In genomic region chr12:3897400-3897910, GRCh38 we compare ENCODE assay signal across 10 cellular contexts. TPM values are rescaled to one million over a fixed set of nuclear protein-coding genes. Genes with fewer than 3 reads are reported as not detected.
A peak's percentile ranks its signal among the peaks of the same experiment; 100 is the strongest.
DNase-seq lines count a peak whose midpoint lies in the region; ATAC-seq and TF ChIP-seq lines count a peak whose summit lies in the region.
"Had no signal": no experiment of that assay in that cellular context is flagged by ENCODE, and none has a peak within 500 bp of the region (broad histone marks: within the 10 kb centered on the region; RNA-seq: fewer than 3 reads in every experiment).

No MANE protein-coding gene starts in this region.

- WGBS in hepatocyte (ENCODE audit: low lambda C conversion rate, missing lambda C conversion rate) = 83% methylated on average over 5 of the region's 5 CpGs

- H3K27ac Mint-ChIP-seq in CD4-positive, alpha-beta memory T cell = peak overlapping the region in 5 of 7 donors; percentile 95 to 99 (median 97)
- peak overlapping the region; percentile 91 for H3K27ac Mint-ChIP-seq in activated naive CD8-positive, alpha-beta T cell treated with anti-CD3 and anti-CD28 coated beads, Interleukin-2, amount 10 ng/mL, durations not matched to agents 7 days and 5 days

- TF ChIP-seq CTCF in Loucy (conservative IDR thresholded peaks at IDR 0.05; ENCODE audit: low read length) = no peak
- no peak for TF ChIP-seq CTCF in neutrophil (IDR thresholded peaks at IDR 0.05)
- TF ChIP-seq CTCF in hepatocyte (IDR thresholded peaks at IDR 0.05; ENCODE audit: poor library complexity) = no peak

- peaks cover 0 to 40% (median 19%) of the 10 kb centered on the region in 4 donors for H3K4me1 Mint-ChIP-seq in CD4-positive, alpha-beta memory T cell
- H3K4me1 Mint-ChIP-seq in activated naive CD8-positive, alpha-beta T cell treated with anti-CD3 and anti-CD28 coated beads, Interleukin-2, amount 10 ng/mL, durations not matched to agents 7 days and 5 days = peaks cover 31% of the 10 kb centered on the region

- ATAC-seq in activated naive CD8-positive, alpha-beta T cell treated with anti-CD3 and anti-CD28 coated beads, Interleukin-2, amount 10 ng/mL, durations not matched to agents 7 days and 5 days (ENCODE audit: low read depth) = peak; percentile 79
- ATAC-seq in GM18498 (IDR thresholded peaks at IDR 0.05; ENCODE audit: unreplicated experiment) (no peak), HG03571 (IDR thresholded peaks at IDR 0.05; ENCODE audit: unreplicated experiment) (no peak)

- no peaks in the 10 kb centered on the region for H3K27me3 Mint-ChIP-seq in CD4-positive, alpha-beta memory T cell
- H3K27me3 Mint-ChIP-seq in activated naive CD8-positive, alpha-beta T cell treated with anti-CD3 and anti-CD28 coated beads, Interleukin-2, amount 10 ng/mL, durations not matched to agents 7 days and 5 days = no peaks in the 10 kb centered on the region

- peak overlapping the region; percentile 61 to 88 (median 81) for H3K4me3 Mint-ChIP-seq in CD4-positive, alpha-beta memory T cell
- peak overlapping the region; percentile 62 for H3K4me3 Mint-ChIP-seq in activated naive CD8-positive, alpha-beta T cell treated with anti-CD3 and anti-CD28 coated beads, Interleukin-2, amount 10 ng/mL, durations not matched to agents 7 days and 5 days

- H3K4me2 ChIP-seq in Loucy (ENCODE audit: low read depth, low read length, poor library complexity, severe bottlenecking) = peak overlapping the region; percentile 55
- no peak overlapping the region for H3K4me2 ChIP-seq in hepatocyte

- peak overlapping the region; percentile 22 for H3K9ac ChIP-seq in Loucy (ENCODE audit: low read depth, low read length, poor library complexity, severe bottlenecking)

- H2AFZ ChIP-seq in Loucy (ENCODE audit: low read length) (0 out of 2 replicates have a peak overlapping the region, but pooled peaks have one; percentile 11), hepatocyte (no peak overlapping the region)

- H3K27me3 ChIP-seq in CD4-positive, alpha-beta memory T cell (ENCODE audit: insufficient read depth, low read length) = no peaks in the 10 kb centered on the region
- H3K27me3 ChIP-seq in Loucy (ENCODE audit: insufficient read depth, low read length, poor library complexity, severe bottlenecking) (no peaks in the 10 kb centered on the region), neutrophil (no peaks in the 10 kb centered on the region), hepatocyte (no peaks in the 10 kb centered on the region)

- H3K79me2 ChIP-seq in Loucy (ENCODE audit: insufficient read depth, low read length) (no peaks in the 10 kb centered on the region), hepatocyte (no peaks in the 10 kb centered on the region)

- peak overlapping the region in 1 of 2 donors; percentile 17 for H3K4me3 ChIP-seq in CD4-positive, alpha-beta memory T cell (ENCODE audit: low read length in 2 of 2)
- H3K4me3 ChIP-seq in Loucy (ENCODE audit: low read length, poor library complexity, severe bottlenecking) (peak overlapping the region; percentile 30), neutrophil (ENCODE audit: low read depth in 1 of 2, low read length in 1 of 2) (no peak overlapping the region), hepatocyte (no peak overlapping the region)

- H3K9me3 ChIP-seq in CD4-positive, alpha-beta memory T cell (ENCODE audit: control insufficient read depth in 1 of 2, low read length in 2 of 2) = no peaks in the 10 kb centered on the region
- H3K9me3 ChIP-seq in Loucy (ENCODE audit: insufficient read depth, low read depth, low read length) (no peaks in the 10 kb centered on the region), neutrophil (no peaks in the 10 kb centered on the region), hepatocyte (ENCODE audit: low read depth) (no peaks in the 10 kb centered on the region)

- H3K9me2 ChIP-seq in Loucy (replicated peaks; ENCODE audit: low read depth, low read length) = no peaks in the 10 kb centered on the region
- no peaks in the 10 kb centered on the region for H3K9me2 ChIP-seq in hepatocyte (replicated peaks; ENCODE audit: insufficient read depth)

- CTCF ChIA-PET in CD4-positive, alpha-beta memory T cell (lab: Charles Lee; ENCODE audit: partially characterized antibody) = interaction anchor here (0.7 to 4.8 kb wide), 20 partner anchors 7 to 379 kb away, joined by 3 to 63 read pairs (median 5); no protein-coding TSS in a partner anchor

- POLR2A ChIA-PET in CD4-positive, alpha-beta memory T cell (lab: Charles Lee; ENCODE audit: partially characterized antibody) = interaction anchor here (0.8 to 5.9 kb wide), 27 partner anchors 9 to 395 kb away, joined by 3 to 77 read pairs (median 6); partner anchors contain the start of genes CCND2 and PARP11
- POLR2A ChIA-PET in activated naive CD8-positive, alpha-beta T cell treated with anti-CD3 and anti-CD28 coated beads, Interleukin-2, amount 10 ng/mL, durations not matched to agents 7 days and 5 days (lab: Charles Lee) = interaction anchor here (0.6 to 2.3 kb wide), 12 partner anchors 9 to 374 kb away, joined by 3 to 17 read pairs (median 6); partner anchors contain the start of gene PARP11

- H3K36me3 Mint-ChIP-seq in CD4-positive, alpha-beta memory T cell = no peaks in the 10 kb centered on the region
- no peaks in the 10 kb centered on the region for H3K36me3 Mint-ChIP-seq in activated naive CD8-positive, alpha-beta T cell treated with anti-CD3 and anti-CD28 coated beads, Interleukin-2, amount 10 ng/mL, durations not matched to agents 7 days and 5 days

- peak; percentile 47 to 76 (median 70) for DNase-seq in CD4-positive, alpha-beta memory T cell
- no peak for DNase-seq in activated naive CD8-positive, alpha-beta T cell treated with anti-CD3 and anti-CD28 coated beads, Interleukin-2, amount 10 ng/mL, durations not matched to agents 7 days and 5 days
- DNase-seq in hepatocyte (ENCODE audit: low spot score) (no peak), cardiac septum (ENCODE audit: low spot score) (no peak)
- DNase-seq: cortex of kidney, NCI-H1930 had no signal

- H3K4me1 ChIP-seq in CD4-positive, alpha-beta memory T cell (ENCODE audit: insufficient read depth, low read length) = peaks cover 89% of the 10 kb centered on the region
- H3K4me1 ChIP-seq in Loucy (ENCODE audit: insufficient read depth, low read length, poor library complexity, severe bottlenecking) (peaks cover 23% of the 10 kb centered on the region), neutrophil (ENCODE audit: control insufficient read depth in 1 of 2, insufficient read depth in 1 of 2, low read depth in 1 of 2, low read length in 1 of 2) (peaks cover 31 to 41% of the 10 kb centered on the region in 2 experiments), hepatocyte (ENCODE audit: insufficient read depth) (peaks cover 8% of the 10 kb centered on the region)

- no peaks in the 10 kb centered on the region for H3K9me3 Mint-ChIP-seq in CD4-positive, alpha-beta memory T cell
- no peaks in the 10 kb centered on the region for H3K9me3 Mint-ChIP-seq in activated naive CD8-positive, alpha-beta T cell treated with anti-CD3 and anti-CD28 coated beads, Interleukin-2, amount 10 ng/mL, durations not matched to agents 7 days and 5 days

- no peaks in the 10 kb centered on the region for H3F3A ChIP-seq in Loucy (ENCODE audit: low read depth)

- peak overlapping the region; percentile 61 for H3K27ac ChIP-seq in CD4-positive, alpha-beta memory T cell (ENCODE audit: low read depth, low read length)
- H3K27ac ChIP-seq in neutrophil (peak overlapping the region; percentile 75), hepatocyte (no peak overlapping the region)

- H3K36me3 ChIP-seq in CD4-positive, alpha-beta memory T cell (ENCODE audit: insufficient read depth, low read length) = no peaks in the 10 kb centered on the region
- H3K36me3 ChIP-seq in Loucy (ENCODE audit: insufficient read depth, low read length) (no peaks in the 10 kb centered on the region), neutrophil (no peaks in the 10 kb centered on the region), hepatocyte (replicated peaks; ENCODE audit: insufficient read depth, low read depth) (no peaks in the 10 kb centered on the region)

- intact Hi-C loops in CD4-positive, alpha-beta memory T cell (cut with micrococcal nuclease) = loop anchor here (1.0 to 2.0 kb wide), 6 partner anchors 8 to 65 kb away; no protein-coding TSS in a partner anchor
- intact Hi-C loops in cardiac septum (cut with DNase I) = no loop called here

- H4K20me1 ChIP-seq in Loucy (ENCODE audit: insufficient read depth, low read length, poor library complexity, severe bottlenecking) (no peaks in the 10 kb centered on the region), hepatocyte (ENCODE audit: insufficient read depth, poor library complexity, severe bottlenecking) (no peaks in the 10 kb centered on the region)

RNA-seq across cellular contexts. Expression of gene PARP11, which starts 24.3 kb away (rescaled TPM):
- total RNA-seq in CD4-positive, alpha-beta memory T cell = 10 to 100 TPM; 36.4 to 39.9 TPM
- polyA plus RNA-seq in CD4-positive, alpha-beta memory T cell = 1 to 10 TPM; 7.6 to 8.0 TPM
- 10 to 100 TPM; 40.2 to 40.7 TPM for total RNA-seq in activated naive CD8-positive, alpha-beta T cell treated with anti-CD3 and anti-CD28 coated beads, Interleukin-2, amount 10 ng/mL, durations not matched to agents 7 days and 5 days
- total RNA-seq in hepatocyte (5.9 and 9.4 TPM in 2 replicates), cardiac septum (6.8 TPM)
- polyA plus RNA-seq in hepatocyte = 3.1 and 6.1 TPM in 2 replicates

Comparison
In these comparisons a context has a peak if more than half of its experiments do, and no peak if none do; other contexts are left out.
1. DNase-seq: peak in CD4-positive, alpha-beta memory T cell (5 of 5); none in activated naive CD8-positive, alpha-beta T cell treated with anti-CD3 and anti-CD28 coated beads, Interleukin-2, amount 10 ng/mL, durations not matched to agents 7 days and 5 days (single experiment), hepatocyte (single experiment) and cardiac septum (single experiment).